Comparison of ENCODE assay signal across 8 cellular contexts in the genomic region with DNA sequence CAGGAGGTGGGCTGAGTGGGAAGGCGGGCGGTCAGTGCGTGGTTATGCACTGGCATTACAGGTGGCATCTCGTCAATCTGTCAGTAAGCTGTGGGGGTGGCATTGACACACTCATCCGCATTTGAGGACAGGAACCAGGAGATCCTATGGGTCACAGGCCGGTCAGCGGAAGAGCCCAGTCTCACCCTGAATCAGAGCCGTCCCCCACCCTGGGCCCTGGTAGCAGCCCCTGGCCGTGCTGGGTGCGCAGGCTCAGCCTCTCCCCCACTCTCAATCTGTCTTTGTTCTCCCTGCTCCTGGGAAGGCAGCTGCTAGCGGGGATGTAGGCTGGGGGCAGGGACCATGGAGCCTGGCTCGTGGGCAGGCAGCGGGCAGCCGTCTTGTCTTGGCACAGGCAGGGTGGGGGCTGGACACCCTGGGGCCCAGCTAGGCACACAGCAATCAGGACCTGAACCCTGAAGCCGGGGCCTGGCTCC. TPM values are rescaled to one million over a fixed set of nuclear protein-coding genes. Genes with fewer than 3 reads are reported as not detected.
DNase-seq lines count a peak whose midpoint lies in the region; ATAC-seq and TF ChIP-seq lines count a peak whose summit lies in the region.

No MANE protein-coding gene starts in this region.

- peaks cover 6% of the 10 kb centered on the region for H3K36me3 Mint-ChIP-seq in activated CD4-positive, alpha-beta T cell treated with anti-CD3 and anti-CD28 coated beads for 36 hours (ENCODE audit: low read depth)
- peaks cover 7% of the 10 kb centered on the region for H3K36me3 Mint-ChIP-seq in activated T-helper 1 cell treated with anti-CD3 and anti-CD28 coated beads, Interleukin-12 subunit alpha, Interleukin-12 subunit beta, Interleukin-2, Interleukin-4 antibody, amounts not matched to agents 30 ng/mL and 10 ng/mL and 1 ng/mL, durations not matched to agents 14 hours and 24 hours and 36 hours (ENCODE audit: low read depth)

- in situ Hi-C loops in GM13977 (cut with MboI; ENCODE audit: low pct_unique_long_range_greater_than_20kb, low sequenced_read_pairs, unreplicated experiment): no loop called here

- peak overlapping the region; percentile 81 for H3K27ac Mint-ChIP-seq in activated CD4-positive, alpha-beta T cell treated with anti-CD3 and anti-CD28 coated beads for 36 hours
- H3K27ac Mint-ChIP-seq in activated T-helper 1 cell treated with anti-CD3 and anti-CD28 coated beads, Interleukin-12 subunit alpha, Interleukin-12 subunit beta, Interleukin-2, Interleukin-4 antibody, amounts not matched to agents 30 ng/mL and 10 ng/mL and 1 ng/mL, durations not matched to agents 14 hours and 24 hours and 36 hours: peak overlapping the region; percentile 75

- peak overlapping the region; percentile 41 for H3K4me3 Mint-ChIP-seq in activated CD4-positive, alpha-beta T cell treated with anti-CD3 and anti-CD28 coated beads for 36 hours
- peak overlapping the region; percentile 53 for H3K4me3 Mint-ChIP-seq in activated T-helper 1 cell treated with anti-CD3 and anti-CD28 coated beads, Interleukin-12 subunit alpha, Interleukin-12 subunit beta, Interleukin-2, Interleukin-4 antibody, amounts not matched to agents 30 ng/mL and 10 ng/mL and 1 ng/mL, durations not matched to agents 14 hours and 24 hours and 36 hours

- CTCF ChIA-PET in activated CD4-positive, alpha-beta T cell treated with anti-CD3 and anti-CD28 coated beads for 36 hours (lab: Charles Lee): interaction anchor here (0.7 to 1.1 kb wide), 2 partner anchors 12 to 75 kb away, joined by 3 read pairs; no protein-coding TSS in a partner anchor

- H3K4me1 Mint-ChIP-seq in activated CD4-positive, alpha-beta T cell treated with anti-CD3 and anti-CD28 coated beads for 36 hours: peaks cover 35% of the 10 kb centered on the region
- H3K4me1 Mint-ChIP-seq in activated T-helper 1 cell treated with anti-CD3 and anti-CD28 coated beads, Interleukin-12 subunit alpha, Interleukin-12 subunit beta, Interleukin-2, Interleukin-4 antibody, amounts not matched to agents 30 ng/mL and 10 ng/mL and 1 ng/mL, durations not matched to agents 14 hours and 24 hours and 36 hours (ENCODE audit: low read depth): peaks cover 36% of the 10 kb centered on the region

- DNase-seq in activated CD4-positive, alpha-beta T cell treated with anti-CD3 and anti-CD28 coated beads for 36 hours: no peak
- DNase-seq in activated CD4-positive, alpha-beta T cell treated with anti-CD3 and anti-CD28 coated beads for 48 hours: no peak
- DNase-seq in activated T-helper 1 cell treated with anti-CD3 and anti-CD28 coated beads, Interleukin-12 subunit alpha, Interleukin-12 subunit beta, Interleukin-2, Interleukin-4 antibody, amounts not matched to agents 30 ng/mL and 10 ng/mL and 1 ng/mL, durations not matched to agents 14 hours and 24 hours and 36 hours (ENCODE audit: low spot score): no peak
- DNase-seq in left lobe of liver (ENCODE audit: low spot score) (peak; percentile 75), superior temporal gyrus (ENCODE audit: extremely low spot score) (peak; percentile 91), GM13977 (ENCODE audit: low spot score) (no peak)
- no peak for DNase-seq in stimulated activated CD4-positive, alpha-beta T cell treated with anti-CD3 and anti-CD28 coated beads, Interleukin-12 subunit alpha, Interleukin-12 subunit beta, amount 100 ng/mL, for 4 hours

- no peak for TF ChIP-seq CTCF in GM13977 (IDR thresholded peaks at IDR 0.05; ENCODE audit: extremely low read depth, insufficient read depth, missing control alignments)

- intact Hi-C loops in activated CD4-positive, alpha-beta T cell treated with anti-CD3 and anti-CD28 coated beads for 36 hours (cut with DNase I, micrococcal nuclease): no loop called here
- intact Hi-C loops in activated T-helper 1 cell treated with anti-CD3 and anti-CD28 coated beads, Interleukin-12 subunit alpha, Interleukin-12 subunit beta, Interleukin-2, Interleukin-4 antibody, amounts not matched to agents 30 ng/mL and 10 ng/mL and 1 ng/mL, durations not matched to agents 14 hours and 24 hours and 36 hours (cut with micrococcal nuclease): loop anchor here (2.0 kb wide), 1 partner anchor 58 kb away; a partner anchor contains a TSS

- H3K9me3 Mint-ChIP-seq in activated CD4-positive, alpha-beta T cell treated with anti-CD3 and anti-CD28 coated beads for 36 hours (ENCODE audit: low read depth): no peaks in the 10 kb centered on the region
- no peaks in the 10 kb centered on the region for H3K9me3 Mint-ChIP-seq in activated T-helper 1 cell treated with anti-CD3 and anti-CD28 coated beads, Interleukin-12 subunit alpha, Interleukin-12 subunit beta, Interleukin-2, Interleukin-4 antibody, amounts not matched to agents 30 ng/mL and 10 ng/mL and 1 ng/mL, durations not matched to agents 14 hours and 24 hours and 36 hours

- POLR2A ChIA-PET in activated CD4-positive, alpha-beta T cell treated with anti-CD3 and anti-CD28 coated beads for 36 hours (lab: Charles Lee): no interaction called here

- no peaks in the 10 kb centered on the region for H3K27me3 Mint-ChIP-seq in activated CD4-positive, alpha-beta T cell treated with anti-CD3 and anti-CD28 coated beads for 36 hours
- no peaks in the 10 kb centered on the region for H3K27me3 Mint-ChIP-seq in activated T-helper 1 cell treated with anti-CD3 and anti-CD28 coated beads, Interleukin-12 subunit alpha, Interleukin-12 subunit beta, Interleukin-2, Interleukin-4 antibody, amounts not matched to agents 30 ng/mL and 10 ng/mL and 1 ng/mL, durations not matched to agents 14 hours and 24 hours and 36 hours (ENCODE audit: insufficient read depth)

- ATAC-seq in activated CD4-positive, alpha-beta T cell treated with anti-CD3 and anti-CD28 coated beads for 36 hours: no peak
- ATAC-seq in left lobe of liver (peak; percentile 49), GM21526 (IDR thresholded peaks at IDR 0.05; ENCODE audit: low FRiP score, unreplicated experiment) (no peak)

RNA-seq across cellular contexts. Expression of a gene that starts 5.1 kb away (rescaled TPM):
- total RNA-seq in activated CD4-positive, alpha-beta T cell treated with anti-CD3 and anti-CD28 coated beads for 36 hours: 10 to 100 TPM; 60.8 to 66.0 TPM
- total RNA-seq in activated T-helper 1 cell treated with anti-CD3 and anti-CD28 coated beads, Interleukin-12 subunit alpha, Interleukin-12 subunit beta, Interleukin-2, Interleukin-4 antibody, amounts not matched to agents 30 ng/mL and 10 ng/mL and 1 ng/mL, durations not matched to agents 14 hours and 24 hours and 36 hours: 86.6 and 91.6 TPM in 2 replicates
- 63.1 TPM for total RNA-seq in left lobe of liver

RNA-seq across cellular contexts. Expression of a gene that starts 29.5 kb away (rescaled TPM):
- 1 to 10 TPM; 2.2 to 3.2 TPM for total RNA-seq in activated CD4-positive, alpha-beta T cell treated with anti-CD3 and anti-CD28 coated beads for 36 hours
- 1.1 and 1.2 TPM in 2 replicates for total RNA-seq in activated T-helper 1 cell treated with anti-CD3 and anti-CD28 coated beads, Interleukin-12 subunit alpha, Interleukin-12 subunit beta, Interleukin-2, Interleukin-4 antibody, amounts not matched to agents 30 ng/mL and 10 ng/mL and 1 ng/mL, durations not matched to agents 14 hours and 24 hours and 36 hours
- total RNA-seq in left lobe of liver: 51.9 TPM

RNA-seq across cellular contexts. Expression of a gene that starts 58.4 kb away (rescaled TPM):
- 10 to 100 TPM; 47.1 to 97.1 TPM for total RNA-seq in activated CD4-positive, alpha-beta T cell treated with anti-CD3 and anti-CD28 coated beads for 36 hours
- total RNA-seq in activated T-helper 1 cell treated with anti-CD3 and anti-CD28 coated beads, Interleukin-12 subunit alpha, Interleukin-12 subunit beta, Interleukin-2, Interleukin-4 antibody, amounts not matched to agents 30 ng/mL and 10 ng/mL and 1 ng/mL, durations not matched to agents 14 hours and 24 hours and 36 hours: 111 and 113 TPM in 2 replicates
- total RNA-seq in left lobe of liver: 50.3 TPM

Comparison
In these comparisons a context has a peak if more than half of its experiments do, and no peak if none do; other contexts are left out.
1. DNase-seq: peak in left lobe of liver (single experiment) and superior temporal gyrus (single experiment); none in activated CD4-positive, alpha-beta T cell treated with anti-CD3 and anti-CD28 coated beads for 36 hours (single experiment), activated CD4-positive, alpha-beta T cell treated with anti-CD3 and anti-CD28 coated beads for 48 hours (single experiment), activated T-helper 1 cell treated with anti-CD3 and anti-CD28 coated beads, Interleukin-12 subunit alpha, Interleukin-12 subunit beta, Interleukin-2, Interleukin-4 antibody, amounts not matched to agents 30 ng/mL and 10 ng/mL and 1 ng/mL, durations not matched to agents 14 hours and 24 hours and 36 hours (single experiment), GM13977 (single experiment) and stimulated activated CD4-positive, alpha-beta T cell treated with anti-CD3 and anti-CD28 coated beads, Interleukin-12 subunit alpha, Interleukin-12 subunit beta, amount 100 ng/mL, for 4 hours (single experiment).
2. RNA of a gene that starts 29.5 kb away (total RNA-seq): 51.9 TPM in left lobe of liver (single experiment); 2.2 to 3.2 TPM in activated CD4-positive, alpha-beta T cell treated with anti-CD3 and anti-CD28 coated beads for 36 hours and 1.1 to 1.2 TPM in activated T-helper 1 cell treated with anti-CD3 and anti-CD28 coated beads, Interleukin-12 subunit alpha, Interleukin-12 subunit beta, Interleukin-2, Interleukin-4 antibody, amounts not matched to agents 30 ng/mL and 10 ng/mL and 1 ng/mL, durations not matched to agents 14 hours and 24 hours and 36 hours; every median in the first group is over 10 times any median in the second.